In the genomic region with DNA sequence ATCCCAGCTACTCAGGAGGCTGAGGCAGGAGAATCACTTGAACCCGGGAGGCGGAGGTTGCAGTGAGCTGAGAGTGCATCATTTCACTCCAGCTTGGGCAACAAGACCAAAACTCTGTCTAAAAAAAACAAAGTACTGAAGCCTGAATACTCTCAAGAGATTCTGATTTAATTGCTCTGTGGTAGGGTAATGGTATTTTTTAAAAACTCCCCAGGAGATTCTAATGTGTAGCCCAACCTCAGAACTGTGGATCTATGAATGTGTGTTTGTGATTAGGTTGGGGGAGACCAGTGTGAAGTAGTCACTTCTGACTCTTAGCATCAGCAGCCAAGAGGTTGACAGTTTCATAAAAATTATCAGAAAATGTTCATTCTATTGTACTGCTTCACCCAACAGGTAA, we compare ENCODE assay signal across 29 cellular contexts.
"Had no signal": no experiment of that assay in that cellular context is flagged by ENCODE, and none has a peak within 500 bp of the region (broad histone marks: within the 10 kb centered on the region; RNA-seq: fewer than 3 reads in every experiment).

No MANE protein-coding gene starts in this region.

- H3K4me3 ChIP-seq: esophagus muscularis mucosa, heart right ventricle, left lung, lung, mucosa of descending colon, ovary, right lobe of liver, thoracic aorta, uterus had no signal

- ATAC-seq: activated CD8-positive, alpha-beta T cell treated with anti-CD3 and anti-CD28 coated beads for 36 hours; foreskin keratinocyte; heart right ventricle; left lung; right lobe of liver; T-cell had no signal

- H3K27me3 ChIP-seq: esophagus muscularis mucosa, foreskin keratinocyte, heart right ventricle, left lung, neutrophil, ovary, right lobe of liver, uterus had no signal

- H3K4me1 ChIP-seq: foreskin keratinocyte, uterus had no signal

- H3K27me3 Mint-ChIP-seq: activated CD4-positive, alpha-beta T cell treated with anti-CD3 and anti-CD28 coated beads, Interleukin-2, amount 10 ng/mL, durations not matched to agents 7 days and 5 days; activated CD8-positive, alpha-beta T cell treated with anti-CD3 and anti-CD28 coated beads for 36 hours; activated naive CD8-positive, alpha-beta T cell treated with anti-CD3 and anti-CD28 coated beads for 36 hours; progenitor cell of endocrine pancreas; T-cell; type B pancreatic cell had no signal

- H3K27ac Mint-ChIP-seq: activated CD4-positive, alpha-beta T cell treated with anti-CD3 and anti-CD28 coated beads, Interleukin-2, amount 10 ng/mL, durations not matched to agents 7 days and 5 days; activated CD8-positive, alpha-beta T cell treated with anti-CD3 and anti-CD28 coated beads for 36 hours; activated naive CD8-positive, alpha-beta T cell treated with anti-CD3 and anti-CD28 coated beads for 36 hours; endodermal cell; nephron progenitor cell; progenitor cell of endocrine pancreas; T-cell; T-helper 2 cell treated with Interferon-gamma antibody and Interleukin-4, amounts not matched to agents 5 μg/mL and 100 μg/mL, for 36 hours; type B pancreatic cell had no signal

- H3K4me3 Mint-ChIP-seq: activated CD4-positive, alpha-beta T cell treated with anti-CD3 and anti-CD28 coated beads, Interleukin-2, amount 10 ng/mL, durations not matched to agents 7 days and 5 days; activated CD8-positive, alpha-beta T cell treated with anti-CD3 and anti-CD28 coated beads for 36 hours; activated naive CD8-positive, alpha-beta T cell treated with anti-CD3 and anti-CD28 coated beads for 36 hours; endodermal cell; nephron progenitor cell; T-cell; T-helper 2 cell treated with Interferon-gamma antibody and Interleukin-4, amounts not matched to agents 5 μg/mL and 100 μg/mL, for 36 hours; type B pancreatic cell had no signal

- DNase-seq: activated CD4-positive, alpha-beta T cell treated with anti-CD3 and anti-CD28 coated beads, Interleukin-2, amount 10 ng/mL, durations not matched to agents 7 days and 5 days; activated CD8-positive, alpha-beta T cell treated with anti-CD3 and anti-CD28 coated beads for 36 hours; activated effector memory CD4-positive, alpha-beta T cell treated with Interleukin-2 at 50 U/mL for 16 hours; activated naive CD4-positive, alpha-beta T cell treated with Interleukin-2 at 50 U/mL for 16 hours; activated naive CD8-positive, alpha-beta T cell treated with anti-CD3 and anti-CD28 coated beads for 36 hours; activated T-cell treated with anti-CD3 and anti-CD28 coated beads, Interleukin-2, amount 50 U/mL, for 48 hours; brain microvascular endothelial cell; caudate nucleus; endodermal cell; foreskin keratinocyte; heart right ventricle; kidney glomerular epithelial cell; left lung; nephron progenitor cell; ovary; right lobe of liver; stimulated activated CD4-positive, alpha-beta T cell treated with anti-CD3 and anti-CD28 coated beads, Interleukin-4, amount 100 ng/mL, for 24 hours; stimulated activated naive CD4-positive, alpha-beta T cell; T-cell; uterus had no signal

- H3K36me3 ChIP-seq: brain microvascular endothelial cell, neutrophil, ovary, right lobe of liver, thoracic aorta, uterus had no signal

- H3K9me3 ChIP-seq: esophagus muscularis mucosa, heart right ventricle, left lung, mucosa of descending colon, neutrophil, ovary, right lobe of liver, thoracic aorta, uterus had no signal

- H3K27ac ChIP-seq: brain microvascular endothelial cell, esophagus muscularis mucosa, foreskin keratinocyte, neutrophil, ovary, right lobe of liver, thoracic aorta, uterus, VCaP had no signal

- H3K9me3 Mint-ChIP-seq: activated CD4-positive, alpha-beta T cell treated with anti-CD3 and anti-CD28 coated beads, Interleukin-2, amount 10 ng/mL, durations not matched to agents 7 days and 5 days; activated CD8-positive, alpha-beta T cell treated with anti-CD3 and anti-CD28 coated beads for 36 hours; activated naive CD8-positive, alpha-beta T cell treated with anti-CD3 and anti-CD28 coated beads for 36 hours; T-cell; T-helper 2 cell treated with Interferon-gamma antibody and Interleukin-4, amounts not matched to agents 5 μg/mL and 100 μg/mL, for 36 hours had no signal
